9 cellular contexts compared by ENCODE assay signal in genomic region chr6:90413396-90413795, GRCh38.
DNase-seq lines count a peak whose midpoint lies in the region; ATAC-seq, FAIRE-seq and TF ChIP-seq lines count a peak whose summit lies in the region.
"Had no signal": no experiment of that assay in that cellular context is flagged by ENCODE, and none has a peak within 500 bp of the region (broad histone marks: within the 10 kb centered on the region; RNA-seq: fewer than 3 reads in every experiment).

No MANE protein-coding gene starts in this region.

- H3K4me2 ChIP-seq in GM23248 (ENCODE audit: unreplicated experiment) = peak overlapping the region; percentile 57
- no peak overlapping the region for H3K4me2 ChIP-seq in PC-3 (ENCODE audit: low read length)
- no peak overlapping the region for H3K4me2 ChIP-seq in HepG2 (ENCODE audit: low read depth, low read length)

- TF ChIP-seq RAD21 in HepG2 (CRISPR knock-in tag; IDR thresholded peaks at IDR 0.05) = no peak

- H3K9ac ChIP-seq in GM23248 = no peak overlapping the region
- no peak overlapping the region for H3K9ac ChIP-seq in SK-N-MC (ENCODE audit: insufficient read length)
- H3K9ac ChIP-seq in PC-3 (ENCODE audit: low read length) = no peak overlapping the region
- H3K9ac ChIP-seq in HepG2 (ENCODE audit: insufficient read depth, low read depth, low read length) = no peak overlapping the region

- POLR2A ChIA-PET in PC-3 (lab: Charles Lee; ENCODE audit: unreplicated experiment) = no interaction called here
- POLR2A ChIA-PET in HepG2 (lab: Yijun Ruan, JAX) = no interaction called here

- H3K9me3 ChIP-seq in GM23248 (ENCODE audit: low read depth) (no peaks in the 10 kb centered on the region), SK-N-MC (ENCODE audit: low read depth, low read length) (no peaks in the 10 kb centered on the region), esophagus muscularis mucosa (no peaks in the 10 kb centered on the region), PC-3 (ENCODE audit: low read length) (no peaks in the 10 kb centered on the region), HepG2 (ENCODE audit: low read length) (no peaks in the 10 kb centered on the region)

- H2AFZ ChIP-seq in GM23248 (no peak overlapping the region), PC-3 (ENCODE audit: low read length) (no peak overlapping the region), HepG2 (ENCODE audit: low read length) (no peak overlapping the region)

- TF ChIP-seq POLR2A in esophagus muscularis mucosa (IDR thresholded peaks at IDR 0.05; ENCODE audit: low read depth) (no peak), HepG2 (IDR thresholded peaks at IDR 0.05; ENCODE audit: insufficient read depth in 1 of 2, low read depth in 2 of 2, low read length in 2 of 2) (no peak)

- no peaks in the 10 kb centered on the region for H3K79me2 ChIP-seq in GM23248 (ENCODE audit: insufficient read depth)
- H3K79me2 ChIP-seq in PC-3 (ENCODE audit: low read length) = no peaks in the 10 kb centered on the region
- no peaks in the 10 kb centered on the region for H3K79me2 ChIP-seq in HepG2 (ENCODE audit: insufficient read depth, low read length)

- TF ChIP-seq EP300 in esophagus muscularis mucosa (IDR thresholded peaks at IDR 0.05) (no peak), HepG2 (IDR thresholded peaks at IDR 0.05; ENCODE audit: low read depth in 2 of 2, low read length in 2 of 2) (no peak), HepG2 (CRISPR knock-in tag; IDR thresholded peaks at IDR 0.05; ENCODE audit: borderline replicate concordance) (no peak)

- peak; percentile 27 for ATAC-seq in sciatic nerve
- no peak for ATAC-seq in PC-3
- ATAC-seq in HepG2 = no peak

- H3K4me1 ChIP-seq in GM23248 (ENCODE audit: insufficient read depth) (no peaks in the 10 kb centered on the region), esophagus muscularis mucosa (peaks cover 0 to 10% (median 8%) of the 10 kb centered on the region in 4 donors), PC-3 (ENCODE audit: insufficient read depth, low read length) (peaks cover 25% of the 10 kb centered on the region), HepG2 (ENCODE audit: insufficient read depth, low read length) (no peaks in the 10 kb centered on the region)

- no peak overlapping the region for H3K27ac ChIP-seq in GM23248
- H3K27ac ChIP-seq in SK-N-MC = no peak overlapping the region
- no peak overlapping the region for H3K27ac ChIP-seq in esophagus muscularis mucosa (replicated peaks in 1 of 4)
- H3K27ac ChIP-seq in PC-3 (ENCODE audit: low read length) = no peak overlapping the region
- H3K27ac ChIP-seq in HepG2 (ENCODE audit: extremely low read length, insufficient read depth, low read length) = no peak overlapping the region

- no peaks in the 10 kb centered on the region for H3K9me2 ChIP-seq in GM23248 (ENCODE audit: insufficient read depth)
- no peaks in the 10 kb centered on the region for H3K9me2 ChIP-seq in PC-3 (replicated peaks; ENCODE audit: low read length)

- H3F3A ChIP-seq in GM23248 (ENCODE audit: insufficient read depth) = no peaks in the 10 kb centered on the region
- H3F3A ChIP-seq in PC-3 (ENCODE audit: low read length, unreplicated experiment) = no peaks in the 10 kb centered on the region

- H4K20me1 ChIP-seq in GM23248 (ENCODE audit: insufficient read depth) = no peaks in the 10 kb centered on the region
- H4K20me1 ChIP-seq in PC-3 (ENCODE audit: low read length) = no peaks in the 10 kb centered on the region
- H4K20me1 ChIP-seq in HepG2 (ENCODE audit: insufficient read depth, low read length) = no peaks in the 10 kb centered on the region

- H3K27me3 ChIP-seq in GM23248 (replicated peaks; ENCODE audit: insufficient read depth) = peaks cover 18% of the 10 kb centered on the region; the same call in 1 of the 2 replicates
- H3K27me3 ChIP-seq in esophagus muscularis mucosa = peaks cover 0 to 5% (median 0%) of the 10 kb centered on the region in 4 donors
- no peaks in the 10 kb centered on the region for H3K27me3 ChIP-seq in PC-3 (ENCODE audit: low read length)
- H3K27me3 ChIP-seq in HepG2 (ENCODE audit: control insufficient read depth in 1 of 2, insufficient read depth in 2 of 2, low read length in 2 of 2) = peaks cover 0 to 5% of the 10 kb centered on the region in 2 experiments; a peak in 1 of 5 replicates

- H3K36me3 ChIP-seq in GM23248 (ENCODE audit: low read depth) (no peaks in the 10 kb centered on the region), SK-N-MC (ENCODE audit: insufficient read depth, low read length) (no peaks in the 10 kb centered on the region), esophagus muscularis mucosa (no peaks in the 10 kb centered on the region), PC-3 (ENCODE audit: low read depth, low read length) (no peaks in the 10 kb centered on the region), HepG2 (replicated peaks in 1 of 2; ENCODE audit: control insufficient read depth in 1 of 2, insufficient read depth in 2 of 2, low read length in 2 of 2) (no peaks in the 10 kb centered on the region)

- FAIRE-seq in HepG2 (lab: Jason Lieb, UNC) = no peak

- intact Hi-C loops in esophagus muscularis mucosa (cut with DNase I) = no loop called here
- intact Hi-C loops in sciatic nerve (cut with DNase I) = no loop called here
- intact Hi-C loops in PC-3 (cut with micrococcal nuclease) = no loop called here
- intact Hi-C loops in HepG2 (cut with micrococcal nuclease; ENCODE audit: unreplicated experiment) = no loop called here

- in situ Hi-C loops in GM23248 (cut with MboI) = no loop called here
- in situ Hi-C loops in HepG2 (cut with HindIII; ENCODE audit: extremely low pct_ligation_motif_present, low pct_unique_long_range_greater_than_20kb) = no loop called here

- CTCF ChIA-PET in PC-3 (lab: Charles Lee) (no interaction called here), HepG2 (lab: Yijun Ruan, JAX; ENCODE audit: low intra/inter-chr PET ratio, low total read pairs) (no interaction called here)

- DNase-seq in GM23248 (no peak), SK-N-MC (ENCODE audit: low read depth, low spot score) (no peak), esophagus muscularis mucosa (ENCODE audit: extremely low spot score) (no peak), sciatic nerve (ENCODE audit: low spot score) (no peak), PC-3 (no peak), HepG2 (ENCODE audit: low spot score) (no peak), kidney tubule cell (ENCODE audit: low spot score) (no peak)
- no peak for DNase-seq in effector CD4-positive, alpha-beta T cell
- DNase-seq: NCI-H1048 had no signal

- WGBS in GM23248 (ENCODE audit: low coverage in 1 of 2, low lambda C conversion rate in 2 of 2, missing lambda C conversion rate in 2 of 2), 2 experiments = 22 to 28% methylated on average over 13 to 14 of the region's 14 CpGs
- 52% methylated on average over 14 of the region's 14 CpGs for WGBS in esophagus muscularis mucosa
- WGBS in HepG2 (ENCODE audit: low lambda C conversion rate) = 40% methylated on average over 9 of the region's 14 CpGs

- BruUV-seq in PC-3 (replicated peaks; lab: Mats Ljungman, UMichigan) = no TSS peak
- no TSS peak for BruUV-seq in HepG2 (replicated peaks; lab: Mats Ljungman, UMichigan)

- TF ChIP-seq CTCF in esophagus muscularis mucosa (IDR thresholded peaks at IDR 0.05) (no peak), PC-3 (conservative IDR thresholded peaks at IDR 0.05; ENCODE audit: low read depth, low read length) (no peak), HepG2 (CRISPR knock-in tag; IDR thresholded peaks at IDR 0.05) (no peak)

- H3K4me3 ChIP-seq in GM23248 (no peak overlapping the region), SK-N-MC (peak overlapping the region; percentile 33; the same call in 1 of the 2 replicates), esophagus muscularis mucosa (peak overlapping the region; percentile 10 to 52 (median 32)), PC-3 (ENCODE audit: low read length) (no peak overlapping the region), HepG2 (replicated peaks in 1 of 3; ENCODE audit: insufficient read depth in 1 of 3, low read depth in 2 of 3, low read length in 3 of 3) (no peak overlapping the region)

TF ChIP-seq in HepG2, 621 proteins besides CTCF, POLR2A, EP300 and RAD21:
- no peak for TF ChIP-seq ZNF383 (CRISPR knock-in tag; IDR thresholded peaks at IDR 0.05; ENCODE audit: borderline replicate concordance)
- no peak for TF ChIP-seq ELK4 (CRISPR knock-in tag; IDR thresholded peaks at IDR 0.05; ENCODE audit: borderline replicate concordance)

Comparison
In these comparisons a context has a peak if more than half of its experiments do, and no peak if none do; other contexts are left out.
1. H3K4me3 ChIP-seq: peak in SK-N-MC (single experiment) and esophagus muscularis mucosa (4 of 4); none in GM23248 (single experiment), PC-3 (single experiment) and HepG2 (0 of 3).